Comparison of ENCODE assay signal across 29 cellular contexts in genomic region chr12:109983432-109984142, GRCh38. TPM values are rescaled to one million over a fixed set of nuclear protein-coding genes. Genes with fewer than 3 reads are reported as not detected.
DNase-seq lines count a peak whose midpoint lies in the region; ATAC-seq and TF ChIP-seq lines count a peak whose summit lies in the region.
"Had no signal": no experiment of that assay in that cellular context is flagged by ENCODE, and none has a peak within 500 bp of the region (broad histone marks: within the 10 kb centered on the region; RNA-seq: fewer than 3 reads in every experiment).

No MANE protein-coding gene starts in this region.

- H3K4me3 ChIP-seq in cardiac muscle cell (no peak overlapping the region), right cardiac atrium (ENCODE audit: low read length) (no peak overlapping the region), lung (no peak overlapping the region)
- H3K4me3 ChIP-seq: BLaER1 treated with 17β-estradiol and CSF1 and Interleukin-3, amounts not matched to agents 10 nM and 100 nM; colonic mucosa; neural progenitor cell; sigmoid colon; transverse colon had no signal

- WGBS in right cardiac atrium: 76% methylated on average over 8 of the region's 8 CpGs
- WGBS in lung, 2 donors: 80 to 91% methylated on average over 8 of the region's 8 CpGs

- H3K27ac Mint-ChIP-seq in activated naive CD8-positive, alpha-beta T cell treated with anti-CD3 and anti-CD28 coated beads, Interleukin-2, amount 50 U/mL, for 24 hours: peak overlapping the region; percentile 39
- H3K27ac Mint-ChIP-seq: neural progenitor cell; progenitor cell of endocrine pancreas; stimulated activated naive CD8-positive, alpha-beta T cell treated with anti-CD3 and anti-CD28 coated beads, Interleukin-15, amount 100 ng/mL, for 72 hours had no signal

- ATAC-seq in right cardiac atrium (no peak), lung (ENCODE audit: insufficient read depth, low FRiP score) (no peak)
- ATAC-seq in activated naive CD8-positive, alpha-beta T cell treated with anti-CD3 and anti-CD28 coated beads, Interleukin-2, amount 50 U/mL, for 24 hours: no peak
- ATAC-seq: stimulated activated naive CD8-positive, alpha-beta T cell treated with anti-CD3 and anti-CD28 coated beads, Interleukin-15, amount 100 ng/mL, for 72 hours had no signal

- H3K27me3 Mint-ChIP-seq in activated naive CD8-positive, alpha-beta T cell treated with anti-CD3 and anti-CD28 coated beads, Interleukin-2, amount 50 U/mL, for 24 hours: no peaks in the 10 kb centered on the region
- H3K27me3 Mint-ChIP-seq: progenitor cell of endocrine pancreas; stimulated activated naive CD8-positive, alpha-beta T cell treated with anti-CD3 and anti-CD28 coated beads, Interleukin-15, amount 100 ng/mL, for 72 hours had no signal

- H3K4me1 ChIP-seq in cardiac muscle cell (ENCODE audit: low read depth): peaks cover 3% of the 10 kb centered on the region
- H3K4me1 ChIP-seq in right cardiac atrium (ENCODE audit: control insufficient read depth, insufficient read depth, low read length): no peaks in the 10 kb centered on the region
- no peaks in the 10 kb centered on the region for H3K4me1 ChIP-seq in lung (ENCODE audit: control insufficient read depth in 2 of 2, insufficient read depth in 2 of 2, low read length in 2 of 2)
- H3K4me1 ChIP-seq: colonic mucosa, neural progenitor cell, sigmoid colon had no signal

- peaks cover 42% of the 10 kb centered on the region for H3K36me3 ChIP-seq in cardiac muscle cell
- peaks cover 31% of the 10 kb centered on the region in 2 donors for H3K36me3 ChIP-seq in lung (ENCODE audit: control insufficient read depth in 2 of 2, insufficient read depth in 2 of 2, low read length in 2 of 2)

- peak in 1 of 2 donors; percentile 29 for DNase-seq in cardiac muscle cell (ENCODE audit: low read depth in 1 of 2, low spot score in 1 of 2)
- DNase-seq in right cardiac atrium: no peak
- no peak for DNase-seq in activated naive CD8-positive, alpha-beta T cell treated with anti-CD3 and anti-CD28 coated beads, Interleukin-2, amount 50 U/mL, for 24 hours
- peak; percentile 42 for DNase-seq in lung (ENCODE audit: low spot score)
- DNase-seq in stimulated activated CD4-positive, alpha-beta T cell treated with anti-CD3 and anti-CD28 coated beads, Interleukin-1b, Interleukin-23, amount 100 ng/mL, for 48 hours: no peak
- DNase-seq in activated CD4-positive, CD25-positive, alpha-beta regulatory T cell treated with anti-CD3 and anti-CD28 coated beads, Interleukin-2, amount 50 U/mL, for 72 hours: no peak
- no peak for DNase-seq in MV-4-11 (lab: John Stamatoyannopoulos, UW)
- DNase-seq: activated CD4-positive, alpha-beta T cell treated with anti-CD3 and anti-CD28 coated beads, Interleukin-2, amount 50 U/mL, for 4 hours; amygdala; colonic mucosa; COR-L47; effector CD8-positive, alpha-beta T cell; GOT3; head of caudate nucleus; kidney glomerular epithelial cell; mesenchymal stem cell; NCI-H1092; NCI-H187; NCI-H2171; NCI-H510A; sigmoid colon; stimulated activated naive CD8-positive, alpha-beta T cell treated with anti-CD3 and anti-CD28 coated beads, Interleukin-15, amount 100 ng/mL, for 72 hours; T-helper 9 cell; transverse colon had no signal

- H3K27me3 ChIP-seq in cardiac muscle cell (no peaks in the 10 kb centered on the region), right cardiac atrium (ENCODE audit: control insufficient read depth, insufficient read depth) (no peaks in the 10 kb centered on the region), lung (ENCODE audit: control insufficient read depth, insufficient read depth) (no peaks in the 10 kb centered on the region)
- H3K27me3 ChIP-seq: BLaER1 treated with 17β-estradiol and CSF1 and Interleukin-3, amounts not matched to agents 10 nM and 100 nM; colonic mucosa; neural progenitor cell; sigmoid colon; transverse colon had no signal

- H3K4me3 Mint-ChIP-seq in activated naive CD8-positive, alpha-beta T cell treated with anti-CD3 and anti-CD28 coated beads, Interleukin-2, amount 50 U/mL, for 24 hours: no peak overlapping the region
- H3K4me3 Mint-ChIP-seq: neural progenitor cell had no signal

- H3K9me3 Mint-ChIP-seq in activated naive CD8-positive, alpha-beta T cell treated with anti-CD3 and anti-CD28 coated beads, Interleukin-2, amount 50 U/mL, for 24 hours: peaks cover 2% of the 10 kb centered on the region
- H3K9me3 Mint-ChIP-seq: neural progenitor cell had no signal

- H3K36me3 Mint-ChIP-seq in activated naive CD8-positive, alpha-beta T cell treated with anti-CD3 and anti-CD28 coated beads, Interleukin-2, amount 50 U/mL, for 24 hours (ENCODE audit: low read depth): peaks cover 65% of the 10 kb centered on the region

- intact Hi-C loops in right cardiac atrium (cut with DNase I): no loop called here

- H3K9me3 ChIP-seq in cardiac muscle cell (ENCODE audit: low read depth): no peaks in the 10 kb centered on the region
- H3K9me3 ChIP-seq in right cardiac atrium (ENCODE audit: control insufficient read depth, low read length): no peaks in the 10 kb centered on the region
- H3K9me3 ChIP-seq in lung (ENCODE audit: control insufficient read depth in 2 of 2, insufficient read depth in 1 of 2, low read length in 1 of 2): no peaks in the 10 kb centered on the region
- H3K9me3 ChIP-seq: colonic mucosa, sigmoid colon, transverse colon had no signal

- peak overlapping the region; percentile 75 for H3K27ac ChIP-seq in cardiac muscle cell
- H3K27ac ChIP-seq in right cardiac atrium (ENCODE audit: low read length): no peak overlapping the region
- H3K27ac ChIP-seq in lung (ENCODE audit: low read depth in 1 of 2, low read length in 1 of 2): peak overlapping the region in 1 of 2 donors; percentile 49
- H3K27ac ChIP-seq: BLaER1 treated with 17β-estradiol and CSF1 and Interleukin-3, amounts not matched to agents 10 nM and 100 nM; colonic mucosa; epithelial cell of prostate; neural progenitor cell; sigmoid colon; transverse colon; VCaP had no signal

- H3K4me1 Mint-ChIP-seq in activated naive CD8-positive, alpha-beta T cell treated with anti-CD3 and anti-CD28 coated beads, Interleukin-2, amount 50 U/mL, for 24 hours: peaks cover 64% of the 10 kb centered on the region
- H3K4me1 Mint-ChIP-seq: neural progenitor cell had no signal

- no peak for TF ChIP-seq CTCF in cardiac muscle cell (IDR thresholded peaks at IDR 0.05; ENCODE audit: low read depth, low read length)
- TF ChIP-seq CTCF in lung (IDR thresholded peaks at IDR 0.05; ENCODE audit: control extremely low read depth, extremely low read depth): no peak

RNA-seq across cellular contexts. Expression of gene GIT2, which starts 12.6 kb away (rescaled TPM):
- total RNA-seq in cardiac muscle cell (24.3 and 25.7 TPM in 2 replicates), right cardiac atrium (10 to 100 TPM; 31.7 to 44.6 (median 35.8) TPM), lung (10 to 100 TPM; 55.5 to 75.8 TPM)
- polyA plus RNA-seq in cardiac muscle cell (23.3 and 34.7 TPM in 2 replicates), right cardiac atrium (17.9 TPM), lung (10 to 100 TPM; 13.5 to 24.7 TPM)

RNA-seq across cellular contexts. Expression of gene ANKRD13A, which starts 15.6 kb away (rescaled TPM):
- total RNA-seq in cardiac muscle cell (77.2 and 131 TPM in 2 replicates), right cardiac atrium (10 to 100 TPM; 20.5 to 24.7 (median 21.1) TPM), lung (10 to 100 TPM; 68.8 to 83.0 TPM)
- polyA plus RNA-seq in cardiac muscle cell (25.5 and 26.9 TPM in 2 replicates), right cardiac atrium (9.6 TPM), lung (10 to 100 TPM; 21.6 to 38.8 TPM)
